2 cellular contexts compared by ENCODE assay signal in genomic region chr4:168868856-168869201, GRCh38.
TF ChIP-seq lines count a peak whose summit lies in the region.

No MANE protein-coding gene starts in this region.

TF ChIP-seq in SK-N-SH, 30 proteins besides CTCF, POLR2A, EP300 and RAD21:
- TF ChIP-seq FOXM1 (IDR thresholded peaks at IDR 0.05; ENCODE audit: low read depth): no peak
- TF ChIP-seq RXRA (IDR thresholded peaks at IDR 0.05; ENCODE audit: borderline replicate concordance, low read depth): no peak
- TF ChIP-seq MAX (IDR thresholded peaks at IDR 0.05; ENCODE audit: low read depth): no peak
- no peak for TF ChIP-seq GABPA (IDR thresholded peaks at IDR 0.05; ENCODE audit: low read depth)
- no peak for TF ChIP-seq TEAD4 (IDR thresholded peaks at IDR 0.05; ENCODE audit: borderline replicate concordance, insufficient read depth)
- no peak for TF ChIP-seq TAF1 (IDR thresholded peaks at IDR 0.05; ENCODE audit: borderline replicate concordance, low read depth, low read length)
- no peak for TF ChIP-seq PBX3 (IDR thresholded peaks at IDR 0.05)
- TF ChIP-seq REST (IDR thresholded peaks at IDR 0.05; ENCODE audit: low read depth, low read length): no peak
- no peak for TF ChIP-seq POLR2AphosphoS5 (IDR thresholded peaks at IDR 0.05; ENCODE audit: low read depth, low read length)
- no peak for TF ChIP-seq IRF3 (IDR thresholded peaks at IDR 0.05; ENCODE audit: low read depth, low read length)
- no peak for TF ChIP-seq GATA2 (CRISPR knock-in tag; IDR thresholded peaks at IDR 0.05)
- TF ChIP-seq YY1 (IDR thresholded peaks at IDR 0.05; ENCODE audit: low read depth): no peak
- TF ChIP-seq NRF1 (IDR thresholded peaks at IDR 0.05; ENCODE audit: low read depth, low read length): no peak
- TF ChIP-seq MXI1 (IDR thresholded peaks at IDR 0.05; ENCODE audit: low read depth, low read length): no peak

TF ChIP-seq in SK-N-SH treated with all-trans-retinoic acid at 6 μM for 48 hours, 23 proteins besides CTCF, POLR2A, EP300 and RAD21:
- TF ChIP-seq ZC3H10 (CRISPR knock-in tag; IDR thresholded peaks at IDR 0.05) (no peak), BACH2 (CRISPR knock-in tag; IDR thresholded peaks at IDR 0.05; ENCODE audit: borderline replicate concordance) (no peak), CSRNP3 (CRISPR knock-in tag; IDR thresholded peaks at IDR 0.05) (no peak), ZFP3 (CRISPR knock-in tag; IDR thresholded peaks at IDR 0.05) (no peak), TOX (CRISPR knock-in tag; IDR thresholded peaks at IDR 0.05; ENCODE audit: borderline replicate concordance) (no peak), ZNF8 (CRISPR knock-in tag; IDR thresholded peaks at IDR 0.05) (no peak), POU6F1 (CRISPR knock-in tag; IDR thresholded peaks at IDR 0.05; ENCODE audit: borderline replicate concordance, low read depth) (no peak), RARB (CRISPR knock-in tag; IDR thresholded peaks at IDR 0.05) (no peak), ESRRG (CRISPR knock-in tag; IDR thresholded peaks at IDR 0.05) (no peak), CSDC2 (CRISPR knock-in tag; IDR thresholded peaks at IDR 0.05) (no peak)
